Comparison of ENCODE assay signal across 35 cellular contexts in the genomic region with DNA sequence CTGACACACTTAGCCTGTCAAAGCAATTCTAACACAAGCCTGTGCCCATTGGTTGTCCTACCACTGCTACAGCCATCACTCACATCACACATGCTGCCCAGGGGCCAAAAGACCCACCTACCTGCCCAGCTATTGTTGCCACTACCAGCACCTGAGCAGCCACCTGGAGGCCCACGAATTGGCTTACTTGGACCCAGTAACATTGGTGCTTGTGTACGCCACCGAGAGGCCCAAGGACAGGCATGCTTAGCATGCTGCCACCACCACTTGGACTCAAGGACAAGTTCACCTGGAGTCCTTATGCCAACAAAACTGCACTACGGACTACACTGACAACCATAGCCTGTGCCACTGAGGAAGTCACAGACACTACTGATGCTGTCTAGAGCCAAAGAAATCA.
DNase-seq lines count a peak whose midpoint lies in the region; ATAC-seq, FAIRE-seq and TF ChIP-seq lines count a peak whose summit lies in the region.
"Had no signal": no experiment of that assay in that cellular context is flagged by ENCODE, and none has a peak within 500 bp of the region (broad histone marks: within the 10 kb centered on the region; RNA-seq: fewer than 3 reads in every experiment).

No MANE protein-coding gene starts in this region.

- H2BK5ac ChIP-seq in H1 (ENCODE audit: low read depth, low read length), result no peak overlapping the region
- H2BK5ac ChIP-seq in trophoblast cell (ENCODE audit: low read depth, low read length, poor library complexity), result no peak overlapping the region

- H3K9me3 ChIP-seq in H1 (ENCODE audit: insufficient read depth in 2 of 2, low read depth in 1 of 2, low read length in 1 of 2) (no peaks in the 10 kb centered on the region), trophoblast cell (ENCODE audit: insufficient read depth, low read depth, low read length) (peaks cover 2% of the 10 kb centered on the region)
- H3K9me3 ChIP-seq: BE2C had no signal

- TF ChIP-seq POLR2A in H1 (IDR thresholded peaks at IDR 0.05; ENCODE audit: control extremely low read depth in 1 of 2, low read depth in 2 of 2, low read length in 2 of 2), result no peak

- H3K18ac ChIP-seq in H1 (ENCODE audit: extremely low read depth, low read length) (no peak overlapping the region), trophoblast cell (ENCODE audit: low read length) (no peak overlapping the region)

- 91% methylated on average over 4 of the region's 4 CpGs; no CpG with 5 or more reads in 1 of the 2 experiments for WGBS in H1 (ENCODE audit: extremely low coverage in 1 of 2, insufficient coverage in 1 of 2, insufficient read length in 1 of 2, insufficient replicate concordance in 2 of 2, low coverage in 1 of 2, low lambda C conversion rate in 2 of 2, missing lambda C conversion rate in 1 of 2), 2 experiments
- WGBS in trophoblast cell (ENCODE audit: extremely low coverage, insufficient coverage, insufficient read length), result no CpG with 5 or more reads among the region's 4 CpGs

- H2BK15ac ChIP-seq in H1 (ENCODE audit: low read length), result no peak overlapping the region

- no peak for FAIRE-seq in H1 (lab: Jason Lieb, UNC)
- FAIRE-seq: A204.1, A549, D721Med had no signal

- H3K4me1 Mint-ChIP-seq in GM23338, result peaks cover 2% of the 10 kb centered on the region; the same call in 2 of the 3 replicates
- H3K4me1 Mint-ChIP-seq: B cell had no signal

- H4K20me1 ChIP-seq in H1 (replicated peaks in 1 of 2; ENCODE audit: control insufficient read depth in 1 of 2, insufficient read depth in 2 of 2, low read length in 2 of 2) (no peaks in the 10 kb centered on the region), GM23338 (replicated peaks; ENCODE audit: insufficient read depth) (no peaks in the 10 kb centered on the region; the same call in 1 of the 2 replicates)
- H4K20me1 ChIP-seq: BLaER1; BLaER1 treated with 17β-estradiol and CSF1 and Interleukin-3, amounts not matched to agents 10 nM and 100 nM had no signal

- POLR2A ChIA-PET in H1 (lab: Charles Lee; ENCODE audit: partially characterized antibody), result no interaction called here

- no peak overlapping the region for H3K4me3 ChIP-seq in H1 (ENCODE audit: extremely low read depth in 1 of 4, insufficient read depth in 2 of 4, low read depth in 3 of 4, low read length in 4 of 4)
- H3K4me3 ChIP-seq in trophoblast cell (ENCODE audit: low read depth, low read length), result peak overlapping the region; percentile 23
- H3K4me3 ChIP-seq in GM23338, result no peak overlapping the region
- H3K4me3 ChIP-seq: A549; BLaER1; BLaER1 treated with 17β-estradiol and CSF1 and Interleukin-3, amounts not matched to agents 10 nM and 100 nM had no signal

- H3K27me3 Mint-ChIP-seq in GM23338 (ENCODE audit: insufficient read depth, low read depth, poor library complexity), result peaks cover 2% of the 10 kb centered on the region
- H3K27me3 Mint-ChIP-seq: B cell; CD4-positive, alpha-beta memory T cell; CD4-positive, alpha-beta T cell had no signal

- H3K23ac ChIP-seq in H1 (ENCODE audit: insufficient read length) (no peak overlapping the region), trophoblast cell (ENCODE audit: low read length) (no peak overlapping the region)

- no peak overlapping the region for H3K27ac Mint-ChIP-seq in GM23338
- H3K27ac Mint-ChIP-seq: B cell; CD4-positive, alpha-beta T cell; CD4-positive, CD25-positive, alpha-beta regulatory T cell; CD8-positive, alpha-beta memory T cell; CD8-positive, alpha-beta T cell had no signal

- no peak overlapping the region for H2BK120ac ChIP-seq in H1 (replicated peaks; ENCODE audit: low read depth, low read length)
- H2BK120ac ChIP-seq in trophoblast cell (ENCODE audit: insufficient read depth, low read length, poor library complexity), result no peak overlapping the region

- H3K27ac ChIP-seq in H1 (ENCODE audit: low read depth, low read length), result no peak overlapping the region
- no peak overlapping the region for H3K27ac ChIP-seq in trophoblast cell (ENCODE audit: low read depth, low read length)
- H3K27ac ChIP-seq in GM23338 (ENCODE audit: low read depth), result no peak overlapping the region
- H3K27ac ChIP-seq: 22Rv1; A549; BLaER1; BLaER1 treated with 17β-estradiol and CSF1 and Interleukin-3, amounts not matched to agents 10 nM and 100 nM; C4-2B had no signal

- peaks cover 11% of the 10 kb centered on the region; the same call in 1 of the 2 replicates for H3K9me2 ChIP-seq in GM23338 (ENCODE audit: insufficient read depth)

- TF ChIP-seq CTCF in H1 (IDR thresholded peaks at IDR 0.05; ENCODE audit: control extremely low read depth in 1 of 3, insufficient read depth in 1 of 3, low read depth in 1 of 3, low read length in 3 of 3) (no peak), GM23338 (conservative IDR thresholded peaks at IDR 0.05; ENCODE audit: low read depth in 2 of 2) (no peak)

- H4K8ac ChIP-seq in H1 (ENCODE audit: extremely low read depth, insufficient read depth, low read length) (no peak overlapping the region), trophoblast cell (ENCODE audit: low read depth, low read length) (no peak overlapping the region)

- H2BK12ac ChIP-seq in H1 (ENCODE audit: low read depth, low read length) (peak overlapping the region; percentile 31; the same call in 1 of the 2 replicates), trophoblast cell (ENCODE audit: low read length) (no peak overlapping the region)

- H3K79me2 ChIP-seq in H1 (ENCODE audit: control insufficient read depth in 1 of 2, insufficient read depth in 2 of 2, low read length in 2 of 2), result no peaks in the 10 kb centered on the region
- H3K79me2 ChIP-seq in trophoblast cell (ENCODE audit: control insufficient read depth, insufficient read depth, low read length, poor library complexity), result no peaks in the 10 kb centered on the region
- H3K79me2 ChIP-seq in GM23338 (replicated peaks; ENCODE audit: insufficient read depth), result no peaks in the 10 kb centered on the region

- H3F3A ChIP-seq in GM23338 (replicated peaks; ENCODE audit: low read depth), result no peaks in the 10 kb centered on the region

- H3K4me1 ChIP-seq in H1 (replicated peaks in 1 of 4; ENCODE audit: control insufficient read depth in 3 of 4, insufficient read depth in 4 of 4, low read length in 3 of 4), result peaks cover 0 to 4% (median 0%) of the 10 kb centered on the region in 4 experiments; a peak in 3 of 7 replicates
- peaks cover 0 to 3% of the 10 kb centered on the region in 2 experiments for H3K4me1 ChIP-seq in trophoblast cell (ENCODE audit: control insufficient read depth in 1 of 2, insufficient read depth in 2 of 2, low read length in 2 of 2)
- no peaks in the 10 kb centered on the region for H3K4me1 ChIP-seq in GM23338 (ENCODE audit: insufficient read depth)
- H3K4me1 ChIP-seq: A549, BE2C, BLaER1 had no signal

- H3K9ac ChIP-seq in H1 (replicated peaks in 1 of 4; ENCODE audit: extremely low read depth in 1 of 4, low read depth in 3 of 4, low read length in 3 of 4) (no peak overlapping the region), trophoblast cell (ENCODE audit: low read length) (no peak overlapping the region)
- H3K9ac ChIP-seq: BLaER1; BLaER1 treated with 17β-estradiol and CSF1 and Interleukin-3, amounts not matched to agents 10 nM and 100 nM had no signal

- no peak overlapping the region for H3K56ac ChIP-seq in H1 (replicated peaks; ENCODE audit: insufficient read length, low read depth, low read length)

- H3K4me2 ChIP-seq in H1 (ENCODE audit: insufficient read depth in 1 of 2, low read depth in 2 of 2, low read length in 2 of 2), result no peak overlapping the region
- H3K4me2 ChIP-seq in trophoblast cell (ENCODE audit: low read length), result no peak overlapping the region
- no peak overlapping the region for H3K4me2 ChIP-seq in GM23338
- H3K4me2 ChIP-seq: A549; BLaER1; BLaER1 treated with 17β-estradiol and CSF1 and Interleukin-3, amounts not matched to agents 10 nM and 100 nM had no signal

- H3K23me2 ChIP-seq in H1 (ENCODE audit: low read depth, low read length), result no peaks in the 10 kb centered on the region

- no peak overlapping the region for H4K5ac ChIP-seq in H1 (ENCODE audit: insufficient read length, low read depth, low read length)

- H2BK20ac ChIP-seq in H1 (ENCODE audit: low read length), result no peak overlapping the region

- DNase-seq in H1 (ENCODE audit: low read depth in 1 of 2, low spot score in 2 of 2), result no peak
- DNase-seq in mesenteric fat pad (ENCODE audit: low spot score), result peak; percentile 67
- DNase-seq in trophoblast cell, result no peak
- DNase-seq in GM19238 (ENCODE audit: insufficient read length, low spot score), result no peak
- DNase-seq in GM23338 (ENCODE audit: low spot score), result no peak
- DNase-seq: 8988T; ACHN; AML-193; BE2C; C1 segment of cervical spinal cord; Caco-2; Calu3; CD4-positive, alpha-beta memory T cell; CD4-positive, alpha-beta T cell; CD4-positive, CD25-positive, alpha-beta regulatory T cell; CD8-positive, alpha-beta memory T cell; CD8-positive, alpha-beta T cell; COR-L47; DMS 273 treated with DMSO at 0.1 percent for 48 hours; DMS153; DMS53; DMS79; DMS79 treated with DMSO at 0.1 percent for 48 hours; DND-41; EL had no signal

- H3K4me3 Mint-ChIP-seq in GM23338, result no peak overlapping the region
- H3K4me3 Mint-ChIP-seq: B cell; CD14-positive monocyte; CD4-positive, alpha-beta memory T cell; CD4-positive, alpha-beta T cell; CD4-positive, CD25-positive, alpha-beta regulatory T cell; CD8-positive, alpha-beta memory T cell; CD8-positive, alpha-beta T cell had no signal

- H4K91ac ChIP-seq in H1 (replicated peaks; ENCODE audit: insufficient read length, low read length) (no peak overlapping the region), trophoblast cell (ENCODE audit: low read depth, low read length) (no peak overlapping the region)

- H3K36me3 ChIP-seq in H1 (ENCODE audit: control insufficient read depth in 2 of 4, insufficient read depth in 4 of 4, low read length in 3 of 4), result no peaks in the 10 kb centered on the region; a peak in 1 of 8 replicates
- H3K36me3 ChIP-seq in trophoblast cell (ENCODE audit: control insufficient read depth in 1 of 2, insufficient read depth in 2 of 2, low read length in 2 of 2), result no peaks in the 10 kb centered on the region
- no peaks in the 10 kb centered on the region for H3K36me3 ChIP-seq in GM23338 (ENCODE audit: insufficient read depth)
- H3K36me3 ChIP-seq: BE2C; BLaER1; BLaER1 treated with 17β-estradiol and CSF1 and Interleukin-3, amounts not matched to agents 10 nM and 100 nM had no signal

- ATAC-seq in GM21723 (IDR thresholded peaks at IDR 0.05; ENCODE audit: unreplicated experiment), result no peak
- no peak for ATAC-seq in GM23338
- ATAC-seq: A549; CD8-positive, alpha-beta T cell had no signal

- no peaks in the 10 kb centered on the region for H3K79me1 ChIP-seq in H1 (ENCODE audit: low read depth, low read length)
- no peaks in the 10 kb centered on the region for H3K79me1 ChIP-seq in trophoblast cell (ENCODE audit: low read length)

- no peak overlapping the region for H4K12ac ChIP-seq in trophoblast cell (ENCODE audit: low read depth, low read length)

- no peak overlapping the region for H2AK5ac ChIP-seq in H1 (ENCODE audit: low read depth, low read length)
- no peak overlapping the region for H2AK5ac ChIP-seq in trophoblast cell (ENCODE audit: low read length)

- H3K9me3 Mint-ChIP-seq in GM23338, result no peaks in the 10 kb centered on the region; the same call in 1 of the 3 replicates

- TF ChIP-seq RAD21 in H1 (IDR thresholded peaks at IDR 0.05 in 1 of 2, conservative IDR thresholded peaks at IDR 0.05 in 1 of 2; ENCODE audit: low read depth in 2 of 2, low read length in 2 of 2), result no peak

- no peak for TF ChIP-seq EP300 in H1 (IDR thresholded peaks at IDR 0.05; ENCODE audit: borderline replicate concordance in 1 of 2, low read depth in 2 of 2, low read length in 2 of 2)

- H3K27me3 ChIP-seq in H1 (replicated peaks in 1 of 4; ENCODE audit: control insufficient read depth in 3 of 4, extremely low read depth in 1 of 4, insufficient read depth in 3 of 4, low read length in 3 of 4), result no peaks in the 10 kb centered on the region
- H3K27me3 ChIP-seq in trophoblast cell (ENCODE audit: insufficient read depth, low read length), result no peaks in the 10 kb centered on the region
- no peaks in the 10 kb centered on the region for H3K27me3 ChIP-seq in GM23338 (ENCODE audit: insufficient read depth)
- H3K27me3 ChIP-seq: BE2C; BLaER1; BLaER1 treated with 17β-estradiol and CSF1 and Interleukin-3, amounts not matched to agents 10 nM and 100 nM had no signal

- no peak overlapping the region for H3K14ac ChIP-seq in H1 (ENCODE audit: insufficient read length)
- H3K14ac ChIP-seq in trophoblast cell (ENCODE audit: low read length), result no peak overlapping the region

- CTCF ChIA-PET in H1 (lab: Charles Lee; ENCODE audit: partially characterized antibody), result interaction anchor here (1.1 to 1.3 kb wide), 3 partner anchors 12 to 329 kb away, joined by 3 to 4 read pairs (median 3); no protein-coding TSS in a partner anchor

- H3K4ac ChIP-seq in H1 (replicated peaks; ENCODE audit: insufficient read length, low read depth, low read length) (no peak overlapping the region), trophoblast cell (ENCODE audit: low read depth, low read length) (no peak overlapping the region)

- H2AFZ ChIP-seq in H1 (ENCODE audit: low read length) (no peak overlapping the region), trophoblast cell (ENCODE audit: insufficient read depth, low read length, poor library complexity) (no peak overlapping the region), GM23338 (no peak overlapping the region)

- H3K36me3 Mint-ChIP-seq in GM23338 (ENCODE audit: low read depth), result peaks cover 2% of the 10 kb centered on the region; the same call in 1 of the 3 replicates
